In genomic region chr5:87412417-87413115, GRCh38 we compare ENCODE assay signal across 8 cellular contexts. TPM values are rescaled to one million over a fixed set of nuclear protein-coding genes. Genes with fewer than 3 reads are reported as not detected.
DNase-seq lines count a peak whose midpoint lies in the region; ATAC-seq and TF ChIP-seq lines count a peak whose summit lies in the region.

CCNH (minus strand) TSS chr5:87412930; CDS start chr5:87412794, 136 bp downstream.

- 0 out of 2 replicates have a peak, but pooled peaks cover 4% of the 10 kb centered on the region for H4K20me1 ChIP-seq in DND-41 (ENCODE audit: insufficient read depth, low read length)
- no peaks in the 10 kb centered on the region for H4K20me1 ChIP-seq in GM23248 (ENCODE audit: insufficient read depth)

- peak; percentile 96 for DNase-seq in DND-41
- peak; percentile 100 for DNase-seq in GM23248
- peak; percentile 98 to 99 for DNase-seq in Kasumi-1 (lab: John Stamatoyannopoulos, UW)
- peak; percentile 96 for DNase-seq in RPMI7951 (ENCODE audit: low read depth)
- peak; percentile 95 for DNase-seq in activated T-helper 1 cell treated with anti-CD3 and anti-CD28 coated beads, Interleukin-12 subunit alpha, Interleukin-12 subunit beta, Interleukin-2, Interleukin-4 antibody, amounts not matched to agents 30 ng/mL and 10 ng/mL and 1 ng/mL, durations not matched to agents 14 hours and 24 hours and 36 hours (ENCODE audit: low spot score)
- DNase-seq in esophagus squamous epithelium (lab: John Stamatoyannopoulos, UW) = peak; percentile 88
- DNase-seq in myocyte (ENCODE audit: low read depth) = peak; percentile 99
- DNase-seq in stimulated activated CD8-positive, alpha-beta memory T cell treated with anti-CD3 and anti-CD28 coated beads, Interleukin-7, amount 100 ng/mL, for 48 hours (ENCODE audit: extremely low read depth in 1 of 2, low read depth in 1 of 2) = peak; percentile 89 to 94

- H3K4me1 ChIP-seq in DND-41 (ENCODE audit: insufficient read depth, low read length) (peaks cover 36% of the 10 kb centered on the region), GM23248 (ENCODE audit: insufficient read depth) (peaks cover 25% of the 10 kb centered on the region), esophagus squamous epithelium (peaks cover 0 to 19% (median 12%) of the 10 kb centered on the region in 3 donors)

- TF ChIP-seq CTCF in DND-41 (IDR thresholded peaks at IDR 0.05; ENCODE audit: borderline replicate concordance, extremely low read depth, low read length, poor library complexity, severe bottlenecking) = no peak
- TF ChIP-seq CTCF in esophagus squamous epithelium (IDR thresholded peaks at IDR 0.05) = peak in 1 of 6 experiments; percentile 8

- peaks cover 42% of the 10 kb centered on the region for H3K4me1 Mint-ChIP-seq in activated T-helper 1 cell treated with anti-CD3 and anti-CD28 coated beads, Interleukin-12 subunit alpha, Interleukin-12 subunit beta, Interleukin-2, Interleukin-4 antibody, amounts not matched to agents 30 ng/mL and 10 ng/mL and 1 ng/mL, durations not matched to agents 14 hours and 24 hours and 36 hours (ENCODE audit: low read depth)

- H3K27me3 Mint-ChIP-seq in activated T-helper 1 cell treated with anti-CD3 and anti-CD28 coated beads, Interleukin-12 subunit alpha, Interleukin-12 subunit beta, Interleukin-2, Interleukin-4 antibody, amounts not matched to agents 30 ng/mL and 10 ng/mL and 1 ng/mL, durations not matched to agents 14 hours and 24 hours and 36 hours (ENCODE audit: insufficient read depth) = no peaks in the 10 kb centered on the region

- H3K79me2 ChIP-seq in DND-41 (ENCODE audit: insufficient read depth, low read length) (peaks cover 39% of the 10 kb centered on the region), GM23248 (ENCODE audit: insufficient read depth) (peaks cover 36% of the 10 kb centered on the region)

- intact Hi-C loops in activated T-helper 1 cell treated with anti-CD3 and anti-CD28 coated beads, Interleukin-12 subunit alpha, Interleukin-12 subunit beta, Interleukin-2, Interleukin-4 antibody, amounts not matched to agents 30 ng/mL and 10 ng/mL and 1 ng/mL, durations not matched to agents 14 hours and 24 hours and 36 hours (cut with micrococcal nuclease) = loop anchor here (1.0 to 10.0 kb wide), 10 partner anchors 12 to 1252 kb away; partner anchors contain the start of genes COX7C, RASA1 and TMEM161B
- intact Hi-C loops in esophagus squamous epithelium (cut with DNase I) = no loop called here

- H2AFZ ChIP-seq in DND-41 (ENCODE audit: low read depth, low read length) = peak within 1 kb of the TSS; percentile 99
- peak within 1 kb of the TSS; percentile 99 for H2AFZ ChIP-seq in GM23248

- peak in 3 of 4 donors; percentile 94 to 98 (median 97) for TF ChIP-seq POLR2A in esophagus squamous epithelium (IDR thresholded peaks at IDR 0.05)

- peak within 1 kb of the TSS; percentile 95 for H3K27ac ChIP-seq in DND-41 (ENCODE audit: low read length)
- peak within 1 kb of the TSS; percentile 96 for H3K27ac ChIP-seq in GM23248
- H3K27ac ChIP-seq in esophagus squamous epithelium = peak within 1 kb of the TSS; percentile 91 to 99 (median 97)

- peak; percentile 96 for ATAC-seq in DND-41 (ENCODE audit: insufficient read depth, low read depth)

- no peaks in the 10 kb centered on the region for H3K9me3 ChIP-seq in DND-41 (ENCODE audit: insufficient read depth, low read length, severe bottlenecking)
- no peaks in the 10 kb centered on the region for H3K9me3 ChIP-seq in GM23248 (ENCODE audit: low read depth)
- H3K9me3 ChIP-seq in esophagus squamous epithelium = no peaks in the 10 kb centered on the region

- peak within 1 kb of the TSS; percentile 94 for H3K27ac Mint-ChIP-seq in activated T-helper 1 cell treated with anti-CD3 and anti-CD28 coated beads, Interleukin-12 subunit alpha, Interleukin-12 subunit beta, Interleukin-2, Interleukin-4 antibody, amounts not matched to agents 30 ng/mL and 10 ng/mL and 1 ng/mL, durations not matched to agents 14 hours and 24 hours and 36 hours

- peak within 1 kb of the TSS; percentile 99 for H3K4me3 Mint-ChIP-seq in activated T-helper 1 cell treated with anti-CD3 and anti-CD28 coated beads, Interleukin-12 subunit alpha, Interleukin-12 subunit beta, Interleukin-2, Interleukin-4 antibody, amounts not matched to agents 30 ng/mL and 10 ng/mL and 1 ng/mL, durations not matched to agents 14 hours and 24 hours and 36 hours

- H3K36me3 ChIP-seq in DND-41 (ENCODE audit: insufficient read depth, low read length) = peaks cover 33% of the 10 kb centered on the region
- H3K36me3 ChIP-seq in GM23248 (ENCODE audit: low read depth) = peaks cover 29% of the 10 kb centered on the region
- H3K36me3 ChIP-seq in esophagus squamous epithelium = peaks cover 0 to 34% (median 5%) of the 10 kb centered on the region in 3 donors

- 1% methylated on average over 53 to 58 of the region's 58 CpGs for WGBS in GM23248 (ENCODE audit: low coverage in 1 of 2, low lambda C conversion rate in 2 of 2, missing lambda C conversion rate in 2 of 2), 2 experiments
- 0% methylated on average over 3 to 27 of the region's 58 CpGs for WGBS in esophagus squamous epithelium, 2 donors

- H3K4me3 ChIP-seq in DND-41 (ENCODE audit: low read depth in 1 of 2, low read length in 2 of 2) (peak within 1 kb of the TSS; percentile 65 to 90), GM23248 (peak within 1 kb of the TSS; percentile 98), esophagus squamous epithelium (peak within 1 kb of the TSS; percentile 69 to 92 (median 76))

- peak within 1 kb of the TSS; percentile 84 for H3K9ac ChIP-seq in DND-41 (ENCODE audit: low read depth, low read length)
- H3K9ac ChIP-seq in GM23248 = peak within 1 kb of the TSS; percentile 99

- peak within 1 kb of the TSS; percentile 75 for H3K4me2 ChIP-seq in DND-41 (ENCODE audit: insufficient read depth, low read length)
- peak within 1 kb of the TSS; percentile 97 for H3K4me2 ChIP-seq in GM23248 (ENCODE audit: unreplicated experiment)

- H3K27me3 ChIP-seq in DND-41 (ENCODE audit: insufficient read depth, low read length, poor library complexity) (no peaks in the 10 kb centered on the region), GM23248 (replicated peaks; ENCODE audit: insufficient read depth) (no peaks in the 10 kb centered on the region), esophagus squamous epithelium (no peaks in the 10 kb centered on the region)

- H3F3A ChIP-seq in GM23248 (ENCODE audit: insufficient read depth) = peaks cover 21% of the 10 kb centered on the region

- peaks cover 28% of the 10 kb centered on the region for H3K36me3 Mint-ChIP-seq in activated T-helper 1 cell treated with anti-CD3 and anti-CD28 coated beads, Interleukin-12 subunit alpha, Interleukin-12 subunit beta, Interleukin-2, Interleukin-4 antibody, amounts not matched to agents 30 ng/mL and 10 ng/mL and 1 ng/mL, durations not matched to agents 14 hours and 24 hours and 36 hours (ENCODE audit: low read depth)

- H3K9me3 Mint-ChIP-seq in activated T-helper 1 cell treated with anti-CD3 and anti-CD28 coated beads, Interleukin-12 subunit alpha, Interleukin-12 subunit beta, Interleukin-2, Interleukin-4 antibody, amounts not matched to agents 30 ng/mL and 10 ng/mL and 1 ng/mL, durations not matched to agents 14 hours and 24 hours and 36 hours = no peaks in the 10 kb centered on the region

- no peaks in the 10 kb centered on the region for H3K9me2 ChIP-seq in GM23248 (ENCODE audit: insufficient read depth)

- in situ Hi-C loops in GM23248 (cut with MboI) = no loop called here

RNA-seq across cellular contexts. Expression of gene CCNH, which starts in this region (rescaled TPM):
- total RNA-seq in GM23248 (2014; rRNA removed; shearing (Covaris generic)) = 37.7 and 69.7 TPM in 2 replicates
- 54.3 and 60.2 TPM in 2 replicates for polyA plus RNA-seq in GM23248 (2016; fragmentation: Nextera tagmentation; extraction: Ambion mirVana)
- 86.4 and 105 TPM in 2 replicates for total RNA-seq in RPMI7951 (2014; rRNA removed; shearing (Covaris generic))
- 77.6 and 80.9 TPM in 2 replicates for total RNA-seq in activated T-helper 1 cell treated with anti-CD3 and anti-CD28 coated beads, Interleukin-12 subunit alpha, Interleukin-12 subunit beta, Interleukin-2, Interleukin-4 antibody, amounts not matched to agents 30 ng/mL and 10 ng/mL and 1 ng/mL, durations not matched to agents 14 hours and 24 hours and 36 hours
- total RNA-seq in esophagus squamous epithelium (10 to 100 TPM; 42.0 to 77.6 (median 54.1) TPM), myocyte (46.2 and 56.7 TPM in 2 replicates)
- 25.0 TPM for polyA plus RNA-seq in myocyte (2012)

Comparison
In these comparisons a context has a peak if more than half of its experiments do, and no peak if none do; other contexts are left out.
1. Peak in every context shown above with its lines: DNase-seq, ATAC-seq, H3K4me3 ChIP-seq and H3K27ac ChIP-seq.